Comparison of ENCODE assay signal across 8 cellular contexts in the genomic region with DNA sequence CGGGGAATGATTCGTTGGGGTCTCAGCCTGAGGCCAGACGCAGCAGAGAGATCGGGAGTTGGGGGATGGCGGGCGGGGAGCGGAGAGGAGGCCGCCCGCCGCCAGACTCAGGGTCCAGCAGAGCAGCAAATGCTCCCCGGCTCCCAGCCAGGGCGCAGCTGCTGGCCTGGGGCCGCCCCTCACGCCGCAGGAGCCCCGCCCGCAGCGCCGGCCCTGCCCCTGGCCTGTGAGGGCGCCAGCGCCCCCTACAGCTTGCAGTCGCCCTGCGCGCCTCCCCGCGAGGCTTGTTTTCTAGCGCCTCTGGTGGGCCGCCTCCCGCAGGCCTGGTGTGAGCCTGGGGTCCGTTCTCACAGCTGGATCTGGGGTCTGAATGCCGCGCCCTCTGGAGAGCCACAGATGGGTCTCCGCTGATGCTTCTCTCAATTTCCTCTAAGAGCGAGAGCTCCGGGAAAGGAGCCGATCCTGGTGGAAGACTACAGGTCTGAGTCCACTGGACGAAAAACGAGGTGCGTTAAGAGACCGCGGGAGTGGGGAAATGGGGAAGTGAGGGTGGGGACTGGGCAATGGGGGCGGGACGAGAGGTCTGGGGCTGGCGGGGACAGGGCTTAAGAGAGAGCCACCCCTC. TPM values are rescaled to one million over a fixed set of nuclear protein-coding genes. Genes with fewer than 3 reads are reported as not detected.
A peak's percentile ranks its signal among the peaks of the same experiment; 100 is the strongest.
DNase-seq lines count a peak whose midpoint lies in the region; ATAC-seq and TF ChIP-seq lines count a peak whose summit lies in the region.

No MANE protein-coding gene starts in this region.

- H3K4me3 ChIP-seq in GM12875 (ENCODE audit: low read depth, low read length) = peak overlapping the region; percentile 43
- peak overlapping the region; percentile 37 to 74 (median 60) for H3K4me3 ChIP-seq in heart right ventricle
- peak overlapping the region; percentile 63 for H3K4me3 ChIP-seq in upper lobe of right lung

- TF ChIP-seq CTCF in GM12875 (IDR thresholded peaks at IDR 0.05; ENCODE audit: borderline replicate concordance, insufficient read depth, low read depth, low read length) (peak; percentile 99), heart right ventricle (IDR thresholded peaks at IDR 0.05) (peak; percentile 95 to 100 (median 100)), upper lobe of right lung (IDR thresholded peaks at IDR 0.05) (peak; percentile 97)

- peaks cover 0 to 19% (median 15%) of the 10 kb centered on the region in 9 donors for H3K4me1 ChIP-seq in heart right ventricle
- peaks cover 16% of the 10 kb centered on the region for H3K4me1 ChIP-seq in upper lobe of right lung

- intact Hi-C loops in heart right ventricle (cut with DNase I) = loop anchor here in 2 of 10 donors (2.0 to 10.0 kb wide), 3 partner anchors 24 to 268 kb away; a partner anchor contains a TSS
- intact Hi-C loops in posterior vena cava (cut with DNase I) = no loop called here
- intact Hi-C loops in upper lobe of right lung (cut with DNase I) = no loop called here

- peak overlapping the region; percentile 85 for H3K27ac ChIP-seq in adipose tissue (ENCODE audit: low read depth, low read length)
- peak overlapping the region; percentile 76 to 96 (median 88) for H3K27ac ChIP-seq in heart right ventricle
- peak overlapping the region; percentile 92 for H3K27ac ChIP-seq in upper lobe of right lung

- peak; percentile 87 for ATAC-seq in HG02678 (IDR thresholded peaks at IDR 0.05; ENCODE audit: unreplicated experiment)
- peak; percentile 96 to 100 (median 98) for ATAC-seq in heart right ventricle
- ATAC-seq in upper lobe of right lung = peak; percentile 99

- H3K36me3 ChIP-seq in heart right ventricle (peaks cover 0 to 19% (median under 1%) of the 10 kb centered on the region in 9 donors), upper lobe of right lung (peaks cover 13% of the 10 kb centered on the region)

- peak; percentile 91 for DNase-seq in NCI-H1105 (lab: John Stamatoyannopoulos, UW)
- DNase-seq in SW 1271 (lab: John Stamatoyannopoulos, UW) = peak; percentile 71 to 91
- peak; percentile 95 to 98 for DNase-seq in heart right ventricle
- DNase-seq in posterior vena cava (ENCODE audit: low spot score) = peak; percentile 99
- peak; percentile 97 for DNase-seq in upper lobe of right lung

- no peaks in the 10 kb centered on the region for H3K27me3 ChIP-seq in heart right ventricle
- H3K27me3 ChIP-seq in upper lobe of right lung = no peaks in the 10 kb centered on the region

- no peaks in the 10 kb centered on the region for H3K9me3 ChIP-seq in heart right ventricle
- H3K9me3 ChIP-seq in upper lobe of right lung = no peaks in the 10 kb centered on the region

- 0% methylated on average over 40 to 44 of the region's 44 CpGs for WGBS in adipose tissue, 3 donors
- WGBS in heart right ventricle, 2 donors = 0% methylated on average over 44 of the region's 44 CpGs

RNA-seq across cellular contexts. Expression of a gene that starts 29.9 kb away (rescaled TPM):
- polyA plus RNA-seq in adipose tissue = 1 to 10 TPM; 1.5 to 9.6 (median 3.2) TPM
- 1 to 10 TPM; 1.3 to 5.4 (median 2.7) TPM for total RNA-seq in heart right ventricle
- 1 to 10 TPM; 1.3 to 3.7 TPM for polyA plus RNA-seq in heart right ventricle
- 10 to 100 TPM; 13.7 to 13.8 TPM for total RNA-seq in posterior vena cava
- total RNA-seq in upper lobe of right lung = 18.0 TPM

Comparison
In these comparisons a context has a peak if more than half of its experiments do, and no peak if none do; other contexts are left out.
1. Peak in every context shown above with its lines: DNase-seq, ATAC-seq, H3K4me3 ChIP-seq and H3K27ac ChIP-seq.